19 cellular contexts compared by ENCODE assay signal in genomic region chr1:177783052-177783451, GRCh38.
DNase-seq lines count a peak whose midpoint lies in the region; ATAC-seq and TF ChIP-seq lines count a peak whose summit lies in the region.
"Had no signal": no experiment of that assay in that cellular context is flagged by ENCODE, and none has a peak within 500 bp of the region (broad histone marks: within the 10 kb centered on the region; RNA-seq: fewer than 3 reads in every experiment).

No MANE protein-coding gene starts in this region.

- 88 to 90% (median 89%) methylated on average over 4 of the region's 4 CpGs for WGBS in ovary, 3 donors
- WGBS in psoas muscle, 3 donors, result 64 to 71% (median 66%) methylated on average over 4 of the region's 4 CpGs

- TF ChIP-seq CTCF in HCT116 (IDR thresholded peaks at IDR 0.05 in 2 of 3, conservative IDR thresholded peaks at IDR 0.05 in 1 of 3; ENCODE audit: borderline replicate concordance in 1 of 3, insufficient read depth in 1 of 3, low read depth in 2 of 3, low read length in 2 of 3) (peak in 2 of 3 experiments; percentile 49 to 50; a peak in 5 of 6 replicates), fibroblast of mammary gland (conservative IDR thresholded peaks at IDR 0.05; ENCODE audit: control insufficient read depth, insufficient read depth, low read depth, low read length) (peak; percentile 9), ovary (IDR thresholded peaks at IDR 0.05) (no peak), psoas muscle (IDR thresholded peaks at IDR 0.05) (no peak)

- no peaks in the 10 kb centered on the region for H3K79me2 ChIP-seq in HCT116 (ENCODE audit: insufficient read depth, low read length)

- H3K27ac ChIP-seq in HCT116 (ENCODE audit: low read depth, low read length) (no peak overlapping the region), ovary (no peak overlapping the region), psoas muscle (no peak overlapping the region)
- H3K27ac ChIP-seq: breast epithelium, coronary artery, neutrophil, spleen, tibial artery had no signal

- no peak overlapping the region for H3K4me2 ChIP-seq in HCT116 (ENCODE audit: low read length)

- RAD21 ChIA-PET in HCT116 (lab: Charles Lee; ENCODE audit: low non-redundant PET in 1 of 2, low total read pairs in 2 of 2, uncharacterized antibody in 2 of 2, unreplicated experiment in 2 of 2), result interaction anchor here in 1 of 2 experiments (0.6 kb wide), 1 partner anchor 152 kb away, joined by 4 read pairs; no protein-coding TSS in a partner anchor

- H3K4me1 ChIP-seq in HCT116 (ENCODE audit: control insufficient read depth in 1 of 2, insufficient read depth in 2 of 2, low read length in 2 of 2) (no peaks in the 10 kb centered on the region), ovary (ENCODE audit: insufficient read depth) (no peaks in the 10 kb centered on the region), psoas muscle (no peaks in the 10 kb centered on the region)
- H3K4me1 ChIP-seq: breast epithelium had no signal

- no peak for TF ChIP-seq RAD21 in HCT116 (IDR thresholded peaks at IDR 0.05; ENCODE audit: low read depth)

- no peaks in the 10 kb centered on the region for H4K20me1 ChIP-seq in HCT116 (ENCODE audit: insufficient read depth)

- H3K9me2 ChIP-seq in HCT116 (ENCODE audit: insufficient read depth), result no peaks in the 10 kb centered on the region

- peak; percentile 4 for DNase-seq in ELR (ENCODE audit: low read depth)
- DNase-seq in HCT116 (ENCODE audit: low read depth, low spot score), result no peak
- DNase-seq in OCI-M1 (lab: John Stamatoyannopoulos, UW), result peak; percentile 3
- DNase-seq in fibroblast of mammary gland (ENCODE audit: low read depth), result no peak
- no peak for DNase-seq in ovary
- no peak for DNase-seq in psoas muscle
- DNase-seq in C1 segment of cervical spinal cord (lab: John Stamatoyannopoulos, UW), result no peak
- DNase-seq: activated CD8-positive, alpha-beta T cell treated with anti-CD3 and anti-CD28 coated beads for 36 hours; activated gamma-delta T cell; CD4-positive, alpha-beta memory T cell; NCI-H1105 treated with DMSO at 0.1 percent for 48 hours; NCI-H2107; spleen; T1000; tibial artery had no signal

- H3K36me3 ChIP-seq in HCT116 (ENCODE audit: control insufficient read depth in 1 of 2, insufficient read depth in 2 of 2, low read length in 2 of 2) (no peaks in the 10 kb centered on the region), ovary (no peaks in the 10 kb centered on the region), psoas muscle (ENCODE audit: insufficient read depth in 1 of 2, low read depth in 1 of 2) (no peaks in the 10 kb centered on the region)
- H3K36me3 ChIP-seq: breast epithelium, neutrophil, spleen, tibial artery had no signal

- intact Hi-C loops in HCT116 (cut with micrococcal nuclease), result loop anchor here (2.0 kb wide), 1 partner anchor 886 kb away; no protein-coding TSS in a partner anchor
- intact Hi-C loops in ovary (cut with DNase I), result no loop called here
- intact Hi-C loops in psoas muscle (cut with DNase I), result loop anchor here (5.0 to 10.0 kb wide), 6 partner anchors 162 to 888 kb away; no protein-coding TSS in a partner anchor

- TF ChIP-seq POLR2A in HCT116 (IDR thresholded peaks at IDR 0.05; ENCODE audit: borderline replicate concordance, extremely low read depth, insufficient read depth, insufficient read length), result no peak
- no peak for TF ChIP-seq POLR2A in ovary (IDR thresholded peaks at IDR 0.05)

- H3K27me3 ChIP-seq in HCT116 (ENCODE audit: insufficient read depth, low read length) (peaks cover 13% of the 10 kb centered on the region), ovary (no peaks in the 10 kb centered on the region), psoas muscle (ENCODE audit: insufficient read depth in 3 of 3, low read length in 2 of 3) (no peaks in the 10 kb centered on the region)
- H3K27me3 ChIP-seq: breast epithelium, neutrophil, spleen had no signal

- CTCF ChIA-PET in HCT116 (lab: Charles Lee), result interaction anchor here (1.3 kb wide), 1 partner anchor 885 kb away, joined by 4 read pairs; no protein-coding TSS in a partner anchor

- H3K4me3 ChIP-seq in HCT116 (replicated peaks in 1 of 2; ENCODE audit: low read depth in 1 of 2, low read length in 2 of 2) (no peak overlapping the region), fibroblast of mammary gland (ENCODE audit: control insufficient read depth, low read depth, low read length) (no peak overlapping the region), ovary (no peak overlapping the region), psoas muscle (no peak overlapping the region)
- H3K4me3 ChIP-seq: breast epithelium, coronary artery, spleen, tibial artery had no signal

- H2AFZ ChIP-seq in HCT116 (ENCODE audit: low read depth, low read length, poor library complexity, severe bottlenecking), result no peak overlapping the region

- TF ChIP-seq EP300 in ovary (IDR thresholded peaks at IDR 0.05), result no peak

- ATAC-seq in HCT116 (0 out of 2 replicates have a peak, but pooled peaks have one; percentile 49), HG02884 (IDR thresholded peaks at IDR 0.05; ENCODE audit: unreplicated experiment) (no peak), psoas muscle (no peak)
- ATAC-seq: activated CD8-positive, alpha-beta T cell treated with anti-CD3 and anti-CD28 coated beads for 36 hours had no signal

- no TSS peak for BruUV-seq in HCT116 (replicated peaks; lab: Mats Ljungman, UMichigan)

- POLR2A ChIA-PET in HCT116 (lab: Charles Lee), result no interaction called here

- H3K9me3 ChIP-seq in HCT116 (ENCODE audit: control insufficient read depth in 1 of 2, insufficient read depth in 1 of 2, low read depth in 1 of 2, low read length in 2 of 2), result no peaks in the 10 kb centered on the region
- H3K9me3 ChIP-seq in ovary, result no peaks in the 10 kb centered on the region
- no peaks in the 10 kb centered on the region for H3K9me3 ChIP-seq in psoas muscle
- H3K9me3 ChIP-seq: breast epithelium, neutrophil, spleen, tibial artery had no signal

- no peak overlapping the region for H3K9ac ChIP-seq in HCT116 (ENCODE audit: low read length)

TF ChIP-seq in HCT116, 20 proteins besides CTCF, POLR2A, EP300 and RAD21:
- TF ChIP-seq ATF3 (IDR thresholded peaks at IDR 0.05), result no peak
- TF ChIP-seq ZNF274 (IDR thresholded peaks at IDR 0.05; ENCODE audit: low read depth, low read length), result no peak
- TF ChIP-seq EGR1 (IDR thresholded peaks at IDR 0.05; ENCODE audit: low read depth), result no peak
- no peak for TF ChIP-seq SRF (IDR thresholded peaks at IDR 0.05; ENCODE audit: low read depth)
- TF ChIP-seq REST (IDR thresholded peaks at IDR 0.05; ENCODE audit: low read depth), result no peak
- no peak for TF ChIP-seq JUND (IDR thresholded peaks at IDR 0.05)
- TF ChIP-seq EZH2phosphoT487 (IDR thresholded peaks at IDR 0.05; ENCODE audit: borderline replicate concordance), result no peak
- TF ChIP-seq ZFX (IDR thresholded peaks at IDR 0.05), result no peak
- TF ChIP-seq ELF1 (IDR thresholded peaks at IDR 0.05; ENCODE audit: borderline replicate concordance, low read depth), result no peak
- no peak for TF ChIP-seq CEBPB (IDR thresholded peaks at IDR 0.05; ENCODE audit: low read depth)
TF ChIP-seq in HCT116: peak in this region for 0.

Comparison
In these comparisons a context has a peak if more than half of its experiments do, and no peak if none do; other contexts are left out.
1. DNase-seq: peak in ELR (single experiment) and OCI-M1 (single experiment); none in HCT116 (single experiment), fibroblast of mammary gland (single experiment), ovary (0 of 5), psoas muscle (0 of 2) and C1 segment of cervical spinal cord (0 of 14).
2. CTCF ChIP-seq: peak in HCT116 (2 of 3) and fibroblast of mammary gland (single experiment); none in ovary (0 of 3) and psoas muscle (single experiment).
3. intact Hi-C loops: an anchor here in HCT116 (2.0 kb wide) and psoas muscle (5.0 to 10.0 kb wide); none called in ovary.